In the genomic region with DNA sequence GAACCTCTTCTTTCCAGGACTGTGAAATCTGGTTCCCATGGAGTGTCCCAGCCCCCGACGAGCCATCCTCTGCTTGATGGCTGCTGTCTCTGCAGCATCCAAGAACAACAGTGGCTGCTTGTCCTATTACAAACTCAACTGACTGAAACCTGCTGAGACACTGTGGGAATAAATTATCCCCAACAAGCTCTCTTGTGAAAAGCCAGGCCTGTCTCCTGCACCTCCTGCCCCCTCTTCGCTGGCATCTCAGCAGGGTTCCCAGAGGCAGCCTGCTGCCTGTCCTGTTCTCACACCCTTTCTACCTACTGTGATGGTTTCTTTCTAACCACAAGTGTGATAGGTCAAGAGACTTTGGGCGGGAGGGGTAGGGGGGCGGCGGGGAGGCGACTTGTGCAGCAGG, we compare ENCODE assay signal across 17 cellular contexts.
"Had no signal": no experiment of that assay in that cellular context is flagged by ENCODE, and none has a peak within 500 bp of the region (broad histone marks: within the 10 kb centered on the region; RNA-seq: fewer than 3 reads in every experiment).

No MANE protein-coding gene starts in this region.

- H3K4me1 ChIP-seq: parathyroid adenoma had no signal

- H3K27ac ChIP-seq: brain microvascular endothelial cell, parathyroid adenoma, vagina had no signal

- H3K9me3 Mint-ChIP-seq: activated naive CD8-positive, alpha-beta T cell treated with anti-CD3 and anti-CD28 coated beads, Interleukin-2, amount 10 ng/mL, durations not matched to agents 7 days and 5 days; naive B cell; T-helper 2 cell treated with Interferon-gamma antibody and Interleukin-4, amounts not matched to agents 5 μg/mL and 100 μg/mL, for 36 hours had no signal

- H3K4me3 Mint-ChIP-seq: activated naive CD8-positive, alpha-beta T cell treated with anti-CD3 and anti-CD28 coated beads, Interleukin-2, amount 10 ng/mL, durations not matched to agents 7 days and 5 days; naive B cell; T-helper 2 cell treated with Interferon-gamma antibody and Interleukin-4, amounts not matched to agents 5 μg/mL and 100 μg/mL, for 36 hours had no signal

- H3K79me2 ChIP-seq: parathyroid adenoma had no signal

- H3K9ac ChIP-seq: parathyroid adenoma had no signal

- H3K9me3 ChIP-seq: gastrocnemius medialis, tibial artery, vagina had no signal

- DNase-seq: activated CD4-positive, alpha-beta T cell treated with anti-CD3 and anti-CD28 coated beads, Interleukin-2, amount 50 U/mL, for 4 hours; activated naive CD4-positive, alpha-beta T cell; activated naive CD8-positive, alpha-beta T cell treated with anti-CD3 and anti-CD28 coated beads, Interleukin-2, amount 10 ng/mL, durations not matched to agents 7 days and 5 days; activated T-cell treated with anti-CD3 and anti-CD28 coated beads for 4 hours; brain microvascular endothelial cell; dermis blood vessel endothelial cell; gastrocnemius medialis; mammary epithelial cell; naive B cell; stimulated activated CD4-positive, alpha-beta T cell treated with anti-CD3 and anti-CD28 coated beads, Interleukin-15, amount 100 ng/mL, for 24 hours; stimulated activated CD4-positive, alpha-beta T cell treated with anti-CD3 and anti-CD28 coated beads, Interleukin-4, amount 100 ng/mL, for 1 hour; stimulated activated naive CD4-positive, alpha-beta T cell; tibial artery had no signal

- H3K27me3 ChIP-seq: brain microvascular endothelial cell, gastrocnemius medialis, tibial artery, vagina had no signal

- H3K27me3 Mint-ChIP-seq: activated naive CD8-positive, alpha-beta T cell treated with anti-CD3 and anti-CD28 coated beads, Interleukin-2, amount 10 ng/mL, durations not matched to agents 7 days and 5 days had no signal

- H3K4me3 ChIP-seq: gastrocnemius medialis, tibial artery, vagina had no signal

- H3K27ac Mint-ChIP-seq: activated naive CD8-positive, alpha-beta T cell treated with anti-CD3 and anti-CD28 coated beads, Interleukin-2, amount 10 ng/mL, durations not matched to agents 7 days and 5 days; T-helper 2 cell treated with Interferon-gamma antibody and Interleukin-4, amounts not matched to agents 5 μg/mL and 100 μg/mL, for 36 hours had no signal

- H2AFZ ChIP-seq: parathyroid adenoma had no signal

- H3K36me3 ChIP-seq: brain microvascular endothelial cell, gastrocnemius medialis, tibial artery, vagina had no signal

- H3K4me1 Mint-ChIP-seq: activated naive CD8-positive, alpha-beta T cell treated with anti-CD3 and anti-CD28 coated beads, Interleukin-2, amount 10 ng/mL, durations not matched to agents 7 days and 5 days; naive B cell had no signal

- H3K36me3 Mint-ChIP-seq: activated naive CD8-positive, alpha-beta T cell treated with anti-CD3 and anti-CD28 coated beads, Interleukin-2, amount 10 ng/mL, durations not matched to agents 7 days and 5 days; naive B cell had no signal

- ATAC-seq: activated CD4-positive, CD25-positive, alpha-beta regulatory T cell treated with anti-CD3 and anti-CD28 coated beads, Interleukin-2, amount 50 U/mL, for 24 hours; gastrocnemius medialis had no signal
